25 cellular contexts compared by ENCODE assay signal in genomic region chr2:61363580-61363979, GRCh38.
"Had no signal": no experiment of that assay in that cellular context is flagged by ENCODE, and none has a peak within 500 bp of the region (broad histone marks: within the 10 kb centered on the region; RNA-seq: fewer than 3 reads in every experiment).

No MANE protein-coding gene starts in this region.

- H3K27me3 Mint-ChIP-seq: activated B cell treated with CpG ODN at 0.5 μM for 24 hours; activated CD4-positive, alpha-beta memory T cell treated with anti-CD3 and anti-CD28 coated beads for 36 hours; activated naive CD8-positive, alpha-beta T cell; central memory CD8-positive, alpha-beta T cell; stimulated activated naive CD8-positive, alpha-beta T cell treated with anti-CD3 and anti-CD28 coated beads, Interleukin-15, amount 100 ng/mL, for 72 hours had no signal

- FAIRE-seq: colon, endothelial cell of umbilical vein, pancreas had no signal

- H3K9me3 ChIP-seq: adrenal gland, ascending aorta, pancreas, transverse colon had no signal

- H3K9me3 Mint-ChIP-seq: activated CD4-positive, alpha-beta memory T cell treated with anti-CD3 and anti-CD28 coated beads for 36 hours; central memory CD8-positive, alpha-beta T cell; stimulated activated naive CD8-positive, alpha-beta T cell treated with anti-CD3 and anti-CD28 coated beads, Interleukin-15, amount 100 ng/mL, for 72 hours; T-helper 1 cell treated with Interleukin-12 subunit alpha and Interleukin-12 subunit beta and Interleukin-4 antibody, amounts not matched to agents 30 μg/mL and 1 μg/mL, for 36 hours had no signal

- H3K4me3 ChIP-seq: adrenal gland, ascending aorta, pancreas, transverse colon had no signal

- H3K27ac ChIP-seq: adrenal gland, ascending aorta, pancreas, transverse colon had no signal

- H3K27ac Mint-ChIP-seq: activated B cell treated with CpG ODN at 0.5 μM for 24 hours; activated CD4-positive, alpha-beta memory T cell treated with anti-CD3 and anti-CD28 coated beads for 36 hours; activated naive CD8-positive, alpha-beta T cell; nephron progenitor cell; stimulated activated naive CD8-positive, alpha-beta T cell treated with anti-CD3 and anti-CD28 coated beads, Interleukin-15, amount 100 ng/mL, for 72 hours; T-helper 1 cell treated with Interleukin-12 subunit alpha and Interleukin-12 subunit beta and Interleukin-4 antibody, amounts not matched to agents 30 μg/mL and 1 μg/mL, for 36 hours had no signal

- H3K4me1 ChIP-seq: ascending aorta, pancreas had no signal

- H3K27me3 ChIP-seq: adrenal gland, ascending aorta, pancreas, transverse colon had no signal

- DNase-seq: activated B cell treated with CpG ODN at 0.5 μM for 24 hours; activated CD4-positive, alpha-beta memory T cell treated with anti-CD3 and anti-CD28 coated beads for 36 hours; activated CD4-positive, alpha-beta T cell treated with anti-CD3 and anti-CD28 coated beads for 48 hours; activated gamma-delta T cell treated with Interleukin-2 at 50 U/mL for 16 hours; adrenal gland; effector memory CD4-positive, alpha-beta T cell; foreskin melanocyte; hippocampal formation; left cardiac atrium; midbrain; nephron progenitor cell; pancreas; right cardiac atrium; stimulated activated CD4-positive, alpha-beta T cell treated with anti-CD3 and anti-CD28 coated beads, Interleukin-12 subunit alpha, Interleukin-12 subunit beta, amount 100 ng/mL, for 4 hours; stimulated activated CD4-positive, alpha-beta T cell treated with anti-CD3 and anti-CD28 coated beads, Interleukin-1b, Interleukin-23, amount 100 ng/mL, for 48 hours; stimulated activated naive CD8-positive, alpha-beta T cell treated with anti-CD3 and anti-CD28 coated beads, Interleukin-15, amount 100 ng/mL, for 72 hours; T1000; transverse colon had no signal

- H3K4me3 Mint-ChIP-seq: activated B cell treated with CpG ODN at 0.5 μM for 24 hours; activated CD4-positive, alpha-beta memory T cell treated with anti-CD3 and anti-CD28 coated beads for 36 hours; activated naive CD8-positive, alpha-beta T cell; central memory CD8-positive, alpha-beta T cell; nephron progenitor cell; stimulated activated naive CD8-positive, alpha-beta T cell treated with anti-CD3 and anti-CD28 coated beads, Interleukin-15, amount 100 ng/mL, for 72 hours; T-helper 1 cell treated with Interleukin-12 subunit alpha and Interleukin-12 subunit beta and Interleukin-4 antibody, amounts not matched to agents 30 μg/mL and 1 μg/mL, for 36 hours had no signal

- H3K4me1 Mint-ChIP-seq: nephron progenitor cell had no signal

- ATAC-seq: esophagus mucosa; left cardiac atrium; pancreas; right cardiac atrium; stimulated activated naive CD8-positive, alpha-beta T cell treated with anti-CD3 and anti-CD28 coated beads, Interleukin-15, amount 100 ng/mL, for 72 hours had no signal
